Comparison of ENCODE assay signal across 21 cellular contexts in the genomic region with DNA sequence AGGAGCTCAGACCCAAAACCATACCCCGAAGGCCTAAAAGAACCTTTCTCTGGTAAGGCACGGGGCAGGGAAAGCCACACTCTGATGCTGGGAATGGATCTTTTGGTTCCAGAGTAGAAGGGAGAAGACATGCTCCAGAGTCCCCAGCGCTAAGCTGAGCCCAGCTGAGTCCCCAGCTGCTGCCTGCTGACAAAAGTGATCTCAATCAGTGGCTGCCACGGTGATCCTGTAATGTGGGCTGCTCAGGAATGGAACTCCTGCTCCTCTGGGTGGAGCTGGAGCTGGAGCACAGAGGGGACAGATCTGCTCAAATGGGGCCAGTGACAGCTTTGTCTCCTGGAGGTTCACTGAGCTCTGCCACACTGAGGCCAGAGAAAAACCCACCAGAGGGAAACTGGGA.
DNase-seq lines count a peak whose midpoint lies in the region; ATAC-seq and TF ChIP-seq lines count a peak whose summit lies in the region.
"Had no signal": no experiment of that assay in that cellular context is flagged by ENCODE, and none has a peak within 500 bp of the region (broad histone marks: within the 10 kb centered on the region; RNA-seq: fewer than 3 reads in every experiment).

No MANE protein-coding gene starts in this region.

- no peak for TF ChIP-seq POLR2A in vagina (IDR thresholded peaks at IDR 0.05)

- TF ChIP-seq CTCF in RWPE1 (conservative IDR thresholded peaks at IDR 0.05; ENCODE audit: low read depth) (no peak), vagina (IDR thresholded peaks at IDR 0.05) (no peak)

- no peaks in the 10 kb centered on the region for H3K4me1 ChIP-seq in vagina
- H3K4me1 ChIP-seq: SJSA1 had no signal

- no peak overlapping the region for H3K4me3 ChIP-seq in vagina
- H3K4me3 ChIP-seq: SJSA1 had no signal

- POLR2A ChIA-PET in RWPE1 (lab: Yijun Ruan, JAX; ENCODE audit: low non-redundant PET) = no interaction called here

- no peak for ATAC-seq in HG02798 (IDR thresholded peaks at IDR 0.05; ENCODE audit: poor library complexity, unreplicated experiment)
- ATAC-seq: CD8-positive, alpha-beta T cell had no signal

- H3K27ac ChIP-seq in RWPE1 (peak overlapping the region; percentile 21; the same call in 1 of the 2 replicates), vagina (no peak overlapping the region)
- H3K27ac ChIP-seq: SJSA1 had no signal

- intact Hi-C loops in vagina (cut with DNase I) = no loop called here

- no peaks in the 10 kb centered on the region for H3K9me3 ChIP-seq in vagina
- H3K9me3 ChIP-seq: SJSA1 had no signal

- CTCF ChIA-PET in RWPE1 (lab: Yijun Ruan, JAX) = interaction anchor here (0.7 to 1.2 kb wide), 2 partner anchors 9 to 127 kb away, joined by 3 read pairs; no protein-coding TSS in a partner anchor

- peak; percentile 30 for DNase-seq in activated effector memory CD4-positive, alpha-beta T cell treated with anti-CD3 and anti-CD28 coated beads, Interleukin-2, amount 50 U/mL, for 16 hours
- no peak for DNase-seq in activated effector memory CD4-positive, alpha-beta T cell treated with Interleukin-2 at 50 U/mL for 16 hours
- DNase-seq in RWPE1 (ENCODE audit: low spot score) (no peak), epidermal melanocyte (ENCODE audit: insufficient read length, low spot score) (peak; percentile 10), hippocampal formation (lab: John Stamatoyannopoulos, UW) (no peak), T-helper 2 cell (no peak), vagina (ENCODE audit: extremely low spot score in 2 of 2) (no peak)
- DNase-seq: 8988T; CD8-positive, alpha-beta T cell; DMS 273 treated with DMSO at 0.1 percent for 48 hours; GF-D8; HFFc6; MV-4-11; NCI-H1417; NCI-H187 treated with DMSO at 0.1 percent for 48 hours; NCI-H446; NCI-H69; RPMI8226; SW 1271 had no signal

- peaks cover 0 to 12% of the 10 kb centered on the region in 2 donors for H3K36me3 ChIP-seq in vagina

- no peaks in the 10 kb centered on the region for H3K27me3 ChIP-seq in vagina
- H3K27me3 ChIP-seq: SJSA1 had no signal

Comparison
In these comparisons a context has a peak if more than half of its experiments do, and no peak if none do; other contexts are left out.
1. DNase-seq: peak in activated effector memory CD4-positive, alpha-beta T cell treated with anti-CD3 and anti-CD28 coated beads, Interleukin-2, amount 50 U/mL, for 16 hours (single experiment) and epidermal melanocyte (single experiment); none in activated effector memory CD4-positive, alpha-beta T cell treated with Interleukin-2 at 50 U/mL for 16 hours (single experiment), RWPE1 (single experiment), hippocampal formation (0 of 2), T-helper 2 cell (0 of 5) and vagina (0 of 2).